Comparison of ENCODE assay signal across 1 cellular context in the genomic region with DNA sequence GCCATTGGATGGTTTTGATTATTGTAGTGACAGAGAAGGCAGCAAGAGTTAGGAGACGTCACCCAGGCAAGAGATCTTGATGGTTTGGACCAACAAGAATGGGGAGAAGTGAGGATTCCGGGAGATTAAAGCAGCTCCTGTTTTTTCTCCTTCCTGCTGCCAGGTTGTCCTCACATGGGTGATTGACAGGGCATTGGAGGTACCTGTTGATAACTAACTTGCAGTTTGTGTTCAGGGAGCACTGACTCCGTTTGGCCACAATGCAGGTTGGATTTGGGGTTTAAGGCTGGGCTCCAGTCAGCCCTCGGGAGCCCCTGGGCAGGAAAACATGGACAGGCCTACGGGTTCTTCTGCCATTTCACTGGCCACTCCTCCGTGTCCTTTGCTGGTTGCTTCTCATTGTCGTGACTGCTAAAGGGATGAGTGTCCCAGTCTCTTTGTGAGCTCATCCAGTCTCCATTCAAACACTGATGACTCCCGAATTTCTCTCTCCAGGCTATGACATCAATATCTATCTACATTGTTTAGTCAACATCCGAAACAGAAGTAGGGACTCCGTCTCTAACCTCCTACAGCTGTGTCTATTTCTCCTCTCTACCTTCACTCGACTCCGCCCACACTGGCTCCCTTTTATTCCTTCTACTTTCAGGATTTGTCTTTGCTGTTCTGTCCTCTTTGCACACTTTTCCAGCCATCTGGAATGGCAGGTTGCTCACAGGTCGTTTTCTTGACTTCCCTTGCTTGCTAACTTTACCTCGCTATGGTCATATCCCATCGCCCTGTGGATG.
TF ChIP-seq lines count a peak whose summit lies in the region.

No MANE protein-coding gene starts in this region.

TF ChIP-seq in GM12878, 131 proteins besides CTCF, POLR2A, EP300 and RAD21:
- TF ChIP-seq GABPA (IDR thresholded peaks at IDR 0.05; ENCODE audit: low read depth) (no peak), RBBP5 (conservative IDR thresholded peaks at IDR 0.05) (no peak), SMARCA5 (IDR thresholded peaks at IDR 0.05) (no peak), NBN (IDR thresholded peaks at IDR 0.05) (no peak), HDAC2 (IDR thresholded peaks at IDR 0.05) (no peak), JUND (IDR thresholded peaks at IDR 0.05; ENCODE audit: low read depth, low read length) (no peak), EZH2 (IDR thresholded peaks at IDR 0.05; ENCODE audit: borderline replicate concordance, control insufficient read depth, low read depth, low read length) (no peak), KAT2A (conservative IDR thresholded peaks at IDR 0.05; ENCODE audit: control insufficient read depth, low read depth, low read length) (no peak), BACH1 (IDR thresholded peaks at IDR 0.05; ENCODE audit: borderline replicate concordance) (no peak), CEBPB (IDR thresholded peaks at IDR 0.05; ENCODE audit: borderline replicate concordance in 1 of 2, low read depth in 2 of 2, low read length in 2 of 2) (no peak), RB1 (IDR thresholded peaks at IDR 0.05; ENCODE audit: borderline replicate concordance) (no peak), LARP7 (IDR thresholded peaks at IDR 0.05) (no peak)
- TF ChIP-seq, protein P1, sequence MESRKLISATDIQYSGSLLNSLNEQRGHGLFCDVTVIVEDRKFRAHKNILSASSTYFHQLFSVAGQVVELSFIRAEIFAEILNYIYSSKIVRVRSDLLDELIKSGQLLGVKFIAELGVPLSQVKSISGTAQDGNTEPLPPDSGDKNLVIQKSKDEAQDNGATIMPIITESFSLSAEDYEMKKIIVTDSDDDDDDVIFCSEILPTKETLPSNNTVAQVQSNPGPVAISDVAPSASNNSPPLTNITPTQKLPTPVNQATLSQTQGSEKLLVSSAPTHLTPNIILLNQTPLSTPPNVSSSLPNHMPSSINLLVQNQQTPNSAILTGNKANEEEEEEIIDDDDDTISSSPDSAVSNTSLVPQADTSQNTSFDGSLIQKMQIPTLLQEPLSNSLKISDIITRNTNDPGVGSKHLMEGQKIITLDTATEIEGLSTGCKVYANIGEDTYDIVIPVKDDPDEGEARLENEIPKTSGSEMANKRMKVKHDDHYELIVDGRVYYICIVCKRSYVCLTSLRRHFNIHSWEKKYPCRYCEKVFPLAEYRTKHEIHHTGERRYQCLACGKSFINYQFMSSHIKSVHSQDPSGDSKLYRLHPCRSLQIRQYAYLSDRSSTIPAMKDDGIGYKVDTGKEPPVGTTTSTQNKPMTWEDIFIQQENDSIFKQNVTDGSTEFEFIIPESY (IDR thresholded peaks at IDR 0.05): no peak
- TF ChIP-seq, protein P2, sequence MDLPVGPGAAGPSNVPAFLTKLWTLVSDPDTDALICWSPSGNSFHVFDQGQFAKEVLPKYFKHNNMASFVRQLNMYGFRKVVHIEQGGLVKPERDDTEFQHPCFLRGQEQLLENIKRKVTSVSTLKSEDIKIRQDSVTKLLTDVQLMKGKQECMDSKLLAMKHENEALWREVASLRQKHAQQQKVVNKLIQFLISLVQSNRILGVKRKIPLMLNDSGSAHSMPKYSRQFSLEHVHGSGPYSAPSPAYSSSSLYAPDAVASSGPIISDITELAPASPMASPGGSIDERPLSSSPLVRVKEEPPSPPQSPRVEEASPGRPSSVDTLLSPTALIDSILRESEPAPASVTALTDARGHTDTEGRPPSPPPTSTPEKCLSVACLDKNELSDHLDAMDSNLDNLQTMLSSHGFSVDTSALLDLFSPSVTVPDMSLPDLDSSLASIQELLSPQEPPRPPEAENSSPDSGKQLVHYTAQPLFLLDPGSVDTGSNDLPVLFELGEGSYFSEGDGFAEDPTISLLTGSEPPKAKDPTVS (IDR thresholded peaks at IDR 0.05; ENCODE audit: low read depth, low read length): no peak
- TF ChIP-seq, protein P3, sequence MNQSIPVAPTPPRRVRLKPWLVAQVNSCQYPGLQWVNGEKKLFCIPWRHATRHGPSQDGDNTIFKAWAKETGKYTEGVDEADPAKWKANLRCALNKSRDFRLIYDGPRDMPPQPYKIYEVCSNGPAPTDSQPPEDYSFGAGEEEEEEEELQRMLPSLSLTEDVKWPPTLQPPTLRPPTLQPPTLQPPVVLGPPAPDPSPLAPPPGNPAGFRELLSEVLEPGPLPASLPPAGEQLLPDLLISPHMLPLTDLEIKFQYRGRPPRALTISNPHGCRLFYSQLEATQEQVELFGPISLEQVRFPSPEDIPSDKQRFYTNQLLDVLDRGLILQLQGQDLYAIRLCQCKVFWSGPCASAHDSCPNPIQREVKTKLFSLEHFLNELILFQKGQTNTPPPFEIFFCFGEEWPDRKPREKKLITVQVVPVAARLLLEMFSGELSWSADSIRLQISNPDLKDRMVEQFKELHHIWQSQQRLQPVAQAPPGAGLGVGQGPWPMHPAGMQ (IDR thresholded peaks at IDR 0.05; ENCODE audit: borderline replicate concordance): no peak
- TF ChIP-seq, protein P4, sequence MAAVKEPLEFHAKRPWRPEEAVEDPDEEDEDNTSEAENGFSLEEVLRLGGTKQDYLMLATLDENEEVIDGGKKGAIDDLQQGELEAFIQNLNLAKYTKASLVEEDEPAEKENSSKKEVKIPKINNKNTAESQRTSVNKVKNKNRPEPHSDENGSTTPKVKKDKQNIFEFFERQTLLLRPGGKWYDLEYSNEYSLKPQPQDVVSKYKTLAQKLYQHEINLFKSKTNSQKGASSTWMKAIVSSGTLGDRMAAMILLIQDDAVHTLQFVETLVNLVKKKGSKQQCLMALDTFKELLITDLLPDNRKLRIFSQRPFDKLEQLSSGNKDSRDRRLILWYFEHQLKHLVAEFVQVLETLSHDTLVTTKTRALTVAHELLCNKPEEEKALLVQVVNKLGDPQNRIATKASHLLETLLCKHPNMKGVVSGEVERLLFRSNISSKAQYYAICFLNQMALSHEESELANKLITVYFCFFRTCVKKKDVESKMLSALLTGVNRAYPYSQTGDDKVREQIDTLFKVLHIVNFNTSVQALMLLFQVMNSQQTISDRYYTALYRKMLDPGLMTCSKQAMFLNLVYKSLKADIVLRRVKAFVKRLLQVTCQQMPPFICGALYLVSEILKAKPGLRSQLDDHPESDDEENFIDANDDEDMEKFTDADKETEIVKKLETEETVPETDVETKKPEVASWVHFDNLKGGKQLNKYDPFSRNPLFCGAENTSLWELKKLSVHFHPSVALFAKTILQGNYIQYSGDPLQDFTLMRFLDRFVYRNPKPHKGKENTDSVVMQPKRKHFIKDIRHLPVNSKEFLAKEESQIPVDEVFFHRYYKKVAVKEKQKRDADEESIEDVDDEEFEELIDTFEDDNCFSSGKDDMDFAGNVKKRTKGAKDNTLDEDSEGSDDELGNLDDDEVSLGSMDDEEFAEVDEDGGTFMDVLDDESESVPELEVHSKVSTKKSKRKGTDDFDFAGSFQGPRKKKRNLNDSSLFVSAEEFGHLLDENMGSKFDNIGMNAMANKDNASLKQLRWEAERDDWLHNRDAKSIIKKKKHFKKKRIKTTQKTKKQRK (IDR thresholded peaks at IDR 0.05; ENCODE audit: low read depth, low read length): no peak
- TF ChIP-seq, protein P5, sequence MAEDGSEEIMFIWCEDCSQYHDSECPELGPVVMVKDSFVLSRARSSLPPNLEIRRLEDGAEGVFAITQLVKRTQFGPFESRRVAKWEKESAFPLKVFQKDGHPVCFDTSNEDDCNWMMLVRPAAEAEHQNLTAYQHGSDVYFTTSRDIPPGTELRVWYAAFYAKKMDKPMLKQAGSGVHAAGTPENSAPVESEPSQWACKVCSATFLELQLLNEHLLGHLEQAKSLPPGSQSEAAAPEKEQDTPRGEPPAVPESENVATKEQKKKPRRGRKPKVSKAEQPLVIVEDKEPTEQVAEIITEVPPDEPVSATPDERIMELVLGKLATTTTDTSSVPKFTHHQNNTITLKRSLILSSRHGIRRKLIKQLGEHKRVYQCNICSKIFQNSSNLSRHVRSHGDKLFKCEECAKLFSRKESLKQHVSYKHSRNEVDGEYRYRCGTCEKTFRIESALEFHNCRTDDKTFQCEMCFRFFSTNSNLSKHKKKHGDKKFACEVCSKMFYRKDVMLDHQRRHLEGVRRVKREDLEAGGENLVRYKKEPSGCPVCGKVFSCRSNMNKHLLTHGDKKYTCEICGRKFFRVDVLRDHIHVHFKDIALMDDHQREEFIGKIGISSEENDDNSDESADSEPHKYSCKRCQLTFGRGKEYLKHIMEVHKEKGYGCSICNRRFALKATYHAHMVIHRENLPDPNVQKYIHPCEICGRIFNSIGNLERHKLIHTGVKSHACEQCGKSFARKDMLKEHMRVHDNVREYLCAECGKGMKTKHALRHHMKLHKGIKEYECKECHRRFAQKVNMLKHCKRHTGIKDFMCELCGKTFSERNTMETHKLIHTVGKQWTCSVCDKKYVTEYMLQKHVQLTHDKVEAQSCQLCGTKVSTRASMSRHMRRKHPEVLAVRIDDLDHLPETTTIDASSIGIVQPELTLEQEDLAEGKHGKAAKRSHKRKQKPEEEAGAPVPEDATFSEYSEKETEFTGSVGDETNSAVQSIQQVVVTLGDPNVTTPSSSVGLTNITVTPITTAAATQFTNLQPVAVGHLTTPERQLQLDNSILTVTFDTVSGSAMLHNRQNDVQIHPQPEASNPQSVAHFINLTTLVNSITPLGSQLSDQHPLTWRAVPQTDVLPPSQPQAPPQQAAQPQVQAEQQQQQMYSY (CRISPR knock-in tag; IDR thresholded peaks at IDR 0.05): no peak
TF ChIP-seq in GM12878: peak in this region for 0.
